Comparison of ENCODE assay signal across 23 cellular contexts in the genomic region with DNA sequence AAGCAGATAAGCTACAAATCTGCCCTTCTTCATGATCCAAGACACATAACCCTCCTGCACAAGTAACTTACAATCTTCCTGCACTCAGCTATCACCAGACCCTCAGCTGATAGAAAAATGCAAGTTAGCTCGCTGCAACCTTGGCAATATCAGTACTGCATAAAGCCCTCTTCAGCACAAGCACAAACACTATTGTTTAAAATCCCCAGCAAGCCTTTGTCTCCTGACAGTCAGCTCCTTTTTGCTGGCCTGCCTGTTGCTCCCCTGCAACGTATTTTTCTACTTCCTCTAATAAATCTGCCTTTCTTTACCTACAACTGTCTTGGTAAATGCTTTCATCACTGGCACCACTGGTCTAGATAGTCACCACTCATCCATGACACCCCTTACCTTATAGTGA.
"Had no signal": no experiment of that assay in that cellular context is flagged by ENCODE, and none has a peak within 500 bp of the region (broad histone marks: within the 10 kb centered on the region; RNA-seq: fewer than 3 reads in every experiment).

No MANE protein-coding gene starts in this region.

- H3K79me2 ChIP-seq: hepatocyte had no signal

- H3K36me3 ChIP-seq: gastrocnemius medialis, heart left ventricle, neutrophil, pancreas, right lobe of liver, stomach, tibial artery had no signal

- H3K27ac ChIP-seq: dorsolateral prefrontal cortex, gastrocnemius medialis, heart left ventricle, hepatocyte, neutrophil, pancreas, right lobe of liver, stomach, tibial artery had no signal

- H3K4me2 ChIP-seq: hepatocyte had no signal

- H3K4me1 Mint-ChIP-seq: natural killer cell; stimulated activated effector memory CD8-positive, alpha-beta T cell treated with anti-CD3 and anti-CD28 coated beads, Interleukin-12 subunit alpha, Interleukin-12 subunit beta, amount 100 ng/mL, for 72 hours had no signal

- H3K27me3 ChIP-seq: gastrocnemius medialis, heart left ventricle, hepatocyte, pancreas, right lobe of liver, tibial artery had no signal

- H3K36me3 Mint-ChIP-seq: natural killer cell; stimulated activated effector memory CD8-positive, alpha-beta T cell treated with anti-CD3 and anti-CD28 coated beads, Interleukin-12 subunit alpha, Interleukin-12 subunit beta, amount 100 ng/mL, for 72 hours; type B pancreatic cell had no signal

- ATAC-seq: gastrocnemius medialis; heart left ventricle; left lobe of liver; natural killer cell; pancreas; right lobe of liver; stimulated activated effector memory CD8-positive, alpha-beta T cell treated with anti-CD3 and anti-CD28 coated beads, Interleukin-12 subunit alpha, Interleukin-12 subunit beta, amount 100 ng/mL, for 72 hours had no signal

- DNase-seq: dorsolateral prefrontal cortex; effector CD4-positive, alpha-beta T cell; gastrocnemius medialis; heart left ventricle; kidney; mesenchymal stem cell; natural killer cell; pancreas; right lobe of liver; small intestine; stimulated activated CD4-positive, alpha-beta T cell treated with anti-CD3 and anti-CD28 coated beads, Interleukin-12 subunit alpha, Interleukin-12 subunit beta, amount 100 ng/mL, for 4 hours; stimulated activated CD4-positive, alpha-beta T cell treated with anti-CD3 and anti-CD28 coated beads, Interleukin-1b, Interleukin-23, amount 100 ng/mL, for 48 hours; stimulated activated CD4-positive, alpha-beta T cell treated with anti-CD3 and anti-CD28 coated beads, Interleukin-4, amount 100 ng/mL, for 24 hours; stimulated activated naive CD4-positive, alpha-beta T cell treated with Interleukin-2 at 50 U/mL for 16 hours; stomach; tibial artery had no signal

- H3K9me3 ChIP-seq: gastrocnemius medialis, neutrophil, pancreas, right lobe of liver had no signal

- H3K4me1 ChIP-seq: gastrocnemius medialis, heart left ventricle, pancreas, right lobe of liver, stomach, tibial artery had no signal

- H3K27ac Mint-ChIP-seq: natural killer cell; progenitor cell of endocrine pancreas; stimulated activated effector memory CD8-positive, alpha-beta T cell treated with anti-CD3 and anti-CD28 coated beads, Interleukin-12 subunit alpha, Interleukin-12 subunit beta, amount 100 ng/mL, for 72 hours; type B pancreatic cell had no signal

- H2AFZ ChIP-seq: hepatocyte had no signal

- H3K4me3 ChIP-seq: dorsolateral prefrontal cortex, gastrocnemius medialis, heart left ventricle, hepatocyte, lung, pancreas, right lobe of liver, stomach, tibial artery had no signal

- H3K4me3 Mint-ChIP-seq: natural killer cell; stimulated activated effector memory CD8-positive, alpha-beta T cell treated with anti-CD3 and anti-CD28 coated beads, Interleukin-12 subunit alpha, Interleukin-12 subunit beta, amount 100 ng/mL, for 72 hours; type B pancreatic cell had no signal
